Comparison of ENCODE assay signal across 14 cellular contexts in the genomic region with DNA sequence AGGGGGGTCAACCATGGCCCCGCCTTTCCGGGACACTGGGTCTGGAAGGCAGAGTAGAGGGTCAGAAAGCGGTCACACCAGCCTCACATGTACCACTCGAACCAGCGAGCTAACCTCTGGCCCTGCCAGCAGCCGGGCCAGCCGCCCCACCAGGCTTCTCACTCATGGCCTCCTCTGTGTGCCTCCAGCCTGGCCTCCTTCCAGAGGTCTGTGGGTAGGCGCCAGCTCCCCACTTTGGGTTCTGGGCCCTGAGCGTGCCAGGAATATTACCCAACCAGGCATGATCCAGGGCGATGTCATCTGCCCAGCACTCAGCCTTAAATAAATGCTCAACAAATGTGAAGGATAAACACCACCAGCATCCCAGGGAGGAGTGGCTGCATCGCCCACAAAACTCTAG. TPM values are rescaled to one million over a fixed set of nuclear protein-coding genes. Genes with fewer than 3 reads are reported as not detected.
"Had no signal": no experiment of that assay in that cellular context is flagged by ENCODE, and none has a peak within 500 bp of the region (broad histone marks: within the 10 kb centered on the region; RNA-seq: fewer than 3 reads in every experiment).

No MANE protein-coding gene starts in this region.

- H3K36me3 ChIP-seq: neutrophil, right atrium auricular region, upper lobe of left lung had no signal

- H2AFZ ChIP-seq: hepatocyte had no signal

- DNase-seq: activated CD4-positive, alpha-beta T cell treated with anti-CD3 and anti-CD28 coated beads, Interleukin-2, amount 10 ng/mL, durations not matched to agents 7 days and 5 days; activated CD4-positive, CD25-positive, alpha-beta regulatory T cell; activated T-cell treated with anti-CD3 and anti-CD28 coated beads, Interleukin-2, amount 50 U/mL, for 1 hour; amniotic stem cell; body of pancreas; cortex of kidney; effector CD8-positive, alpha-beta T cell; stimulated activated naive CD4-positive, alpha-beta T cell had no signal

- H3K27ac ChIP-seq: body of pancreas, hepatocyte, neutrophil, right atrium auricular region, upper lobe of left lung had no signal

- H3K4me2 ChIP-seq: hepatocyte had no signal

- H3K9me3 ChIP-seq: body of pancreas, neutrophil, right atrium auricular region, upper lobe of left lung had no signal

- H3K4me3 ChIP-seq: body of pancreas, hepatocyte, lung, right atrium auricular region, upper lobe of left lung had no signal

- H3K79me2 ChIP-seq: hepatocyte had no signal

- H3K4me1 ChIP-seq: body of pancreas had no signal

- ATAC-seq: body of pancreas; naive thymus-derived CD8-positive, alpha-beta T cell had no signal

RNA-seq across cellular contexts. Expression of gene SCUBE1, which starts 5.8 kb away (rescaled TPM):
- total RNA-seq: activated CD4-positive, alpha-beta T cell treated with anti-CD3 and anti-CD28 coated beads, Interleukin-2, amount 10 ng/mL, durations not matched to agents 7 days and 5 days; naive thymus-derived CD8-positive, alpha-beta T cell had no signal
- polyA plus RNA-seq: naive thymus-derived CD8-positive, alpha-beta T cell had no signal
